ENCODE assay signal across 23 cellular contexts in genomic region chr12:104581000-104581570, GRCh38.
DNase-seq lines count a peak whose midpoint lies in the region; ATAC-seq and TF ChIP-seq lines count a peak whose summit lies in the region.
"Had no signal": no experiment of that assay in that cellular context is flagged by ENCODE, and none has a peak within 500 bp of the region (broad histone marks: within the 10 kb centered on the region; RNA-seq: fewer than 3 reads in every experiment).

No MANE protein-coding gene starts in this region.

- WGBS in tibial nerve, 2 donors: 61 to 63% methylated on average over 2 of the region's 2 CpGs

- TF ChIP-seq CTCF in MM.1S (IDR thresholded peaks at IDR 0.05; ENCODE audit: low read length) (no peak), tibial nerve (IDR thresholded peaks at IDR 0.05) (no peak)

- no peak for TF ChIP-seq EP300 in tibial nerve (IDR thresholded peaks at IDR 0.05)

- H2AFZ ChIP-seq in MM.1S (ENCODE audit: low read length): no peak overlapping the region

- no peaks in the 10 kb centered on the region for H3K27me3 Mint-ChIP-seq in activated CD4-positive, alpha-beta T cell treated with anti-CD3 and anti-CD28 coated beads, Interleukin-2, amount 10 ng/mL, durations not matched to agents 24 days and 14 days
- H3K27me3 Mint-ChIP-seq in central memory CD8-positive, alpha-beta T cell: no peaks in the 10 kb centered on the region
- no peaks in the 10 kb centered on the region for H3K27me3 Mint-ChIP-seq in stimulated activated memory B cell treated with anti-CD40 and anti-IgM and Interleukin-4, amounts not matched to agents 10 μg/mL and 1 μg/mL and 100 μg/mL, for 72 hours
- H3K27me3 Mint-ChIP-seq: activated naive CD4-positive, alpha-beta T cell treated with anti-CD3 and anti-CD28 coated beads, Interleukin-2, amount 50 U/mL, for 24 hours had no signal

- no peaks in the 10 kb centered on the region for H3K9me3 ChIP-seq in MM.1S (replicated peaks; ENCODE audit: insufficient read depth, low read length)
- no peaks in the 10 kb centered on the region for H3K9me3 ChIP-seq in tibial nerve
- H3K9me3 ChIP-seq: esophagus muscularis mucosa, gastroesophageal sphincter, psoas muscle, thyroid gland had no signal

- H4K20me1 ChIP-seq in MM.1S (ENCODE audit: insufficient read depth, low read length): no peaks in the 10 kb centered on the region

- peak overlapping the region; percentile 55; the same call in 1 of the 2 replicates for H3K4me2 ChIP-seq in MM.1S (ENCODE audit: low read depth, low read length)

- H3K27me3 ChIP-seq in MM.1S (replicated peaks; ENCODE audit: insufficient read depth, low read length) (no peaks in the 10 kb centered on the region), tibial nerve (no peaks in the 10 kb centered on the region)
- H3K27me3 ChIP-seq: esophagus muscularis mucosa, gastroesophageal sphincter, thyroid gland had no signal

- peaks cover 12% of the 10 kb centered on the region for H3K36me3 Mint-ChIP-seq in activated CD4-positive, alpha-beta T cell treated with anti-CD3 and anti-CD28 coated beads, Interleukin-2, amount 10 ng/mL, durations not matched to agents 24 days and 14 days (ENCODE audit: low read depth)
- peaks cover 7% of the 10 kb centered on the region for H3K36me3 Mint-ChIP-seq in central memory CD8-positive, alpha-beta T cell (ENCODE audit: insufficient read depth)
- H3K36me3 Mint-ChIP-seq in stimulated activated memory B cell treated with anti-CD40 and anti-IgM and Interleukin-4, amounts not matched to agents 10 μg/mL and 1 μg/mL and 100 μg/mL, for 72 hours: peaks cover 6% of the 10 kb centered on the region

- intact Hi-C loops in activated CD4-positive, alpha-beta T cell treated with anti-CD3 and anti-CD28 coated beads, Interleukin-2, amount 10 ng/mL, durations not matched to agents 24 days and 14 days (cut with micrococcal nuclease): loop anchor here (5.0 kb wide), 2 partner anchors 116 to 124 kb away; partner anchors contain the start of gene CHST11

- H3K79me2 ChIP-seq in MM.1S (ENCODE audit: low read length): peaks cover 63% of the 10 kb centered on the region

- H3K4me3 ChIP-seq in MM.1S (ENCODE audit: low read length): no peak overlapping the region
- H3K4me3 ChIP-seq in tibial nerve: no peak overlapping the region
- H3K4me3 ChIP-seq: esophagus muscularis mucosa, gastroesophageal sphincter, lung, psoas muscle, thyroid gland had no signal

- H3K4me1 Mint-ChIP-seq in activated CD4-positive, alpha-beta T cell treated with anti-CD3 and anti-CD28 coated beads, Interleukin-2, amount 10 ng/mL, durations not matched to agents 24 days and 14 days: peaks cover 68% of the 10 kb centered on the region
- H3K4me1 Mint-ChIP-seq in central memory CD8-positive, alpha-beta T cell: peaks cover 95% of the 10 kb centered on the region
- H3K4me1 Mint-ChIP-seq in stimulated activated memory B cell treated with anti-CD40 and anti-IgM and Interleukin-4, amounts not matched to agents 10 μg/mL and 1 μg/mL and 100 μg/mL, for 72 hours: peaks cover 86% of the 10 kb centered on the region

- H3K9me3 Mint-ChIP-seq in activated CD4-positive, alpha-beta T cell treated with anti-CD3 and anti-CD28 coated beads, Interleukin-2, amount 10 ng/mL, durations not matched to agents 24 days and 14 days: no peaks in the 10 kb centered on the region
- H3K9me3 Mint-ChIP-seq in central memory CD8-positive, alpha-beta T cell: no peaks in the 10 kb centered on the region
- no peaks in the 10 kb centered on the region for H3K9me3 Mint-ChIP-seq in stimulated activated memory B cell treated with anti-CD40 and anti-IgM and Interleukin-4, amounts not matched to agents 10 μg/mL and 1 μg/mL and 100 μg/mL, for 72 hours
- H3K9me3 Mint-ChIP-seq: activated naive CD4-positive, alpha-beta T cell treated with anti-CD3 and anti-CD28 coated beads, Interleukin-2, amount 50 U/mL, for 24 hours; H9 had no signal

- DNase-seq in activated CD4-positive, alpha-beta T cell treated with anti-CD3 and anti-CD28 coated beads, Interleukin-2, amount 10 ng/mL, durations not matched to agents 24 days and 14 days: no peak
- DNase-seq in activated CD4-positive, alpha-beta T cell treated with anti-CD3 and anti-CD28 coated beads for 1 hour: no peak
- no peak for DNase-seq in MM.1S
- no peak for DNase-seq in central memory CD8-positive, alpha-beta T cell (ENCODE audit: low spot score in 2 of 2)
- no peak for DNase-seq in tibial nerve (ENCODE audit: low spot score in 2 of 2)
- no peak for DNase-seq in caudate nucleus (lab: John Stamatoyannopoulos, UW)
- no peak for DNase-seq in NCI-H524 (lab: John Stamatoyannopoulos, UW)
- DNase-seq: 8988T; activated CD4-positive, CD25-positive, alpha-beta regulatory T cell treated with anti-CD3 and anti-CD28 coated beads, Interleukin-2, amount 50 U/mL, for 72 hours; AML-193; H9; NCI-H1436; NCI-H510A treated with DMSO at 0.1 percent for 48 hours; psoas muscle; stimulated activated CD4-positive, alpha-beta T cell treated with anti-CD3 and anti-CD28 coated beads, Interleukin-1b, Interleukin-23, amount 100 ng/mL, for 48 hours; stimulated activated naive CD4-positive, alpha-beta T cell; thyroid gland had no signal

- H3F3A ChIP-seq in MM.1S (ENCODE audit: insufficient read depth, low read length): peaks cover 13% of the 10 kb centered on the region

- H3K27ac Mint-ChIP-seq in activated CD4-positive, alpha-beta T cell treated with anti-CD3 and anti-CD28 coated beads, Interleukin-2, amount 10 ng/mL, durations not matched to agents 24 days and 14 days: no peak overlapping the region
- peak overlapping the region; percentile 26 for H3K27ac Mint-ChIP-seq in central memory CD8-positive, alpha-beta T cell (ENCODE audit: low read depth)
- H3K27ac Mint-ChIP-seq in stimulated activated memory B cell treated with anti-CD40 and anti-IgM and Interleukin-4, amounts not matched to agents 10 μg/mL and 1 μg/mL and 100 μg/mL, for 72 hours: peak overlapping the region; percentile 75
- H3K27ac Mint-ChIP-seq: H9 had no signal

- ATAC-seq in central memory CD8-positive, alpha-beta T cell (replicated peaks; ENCODE audit: extremely low read depth, poor library complexity, severe bottlenecking): no peak
- ATAC-seq in stimulated activated memory B cell treated with anti-CD40 and anti-IgM and Interleukin-4, amounts not matched to agents 10 μg/mL and 1 μg/mL and 100 μg/mL, for 72 hours: no peak
- ATAC-seq: gastroesophageal sphincter, psoas muscle had no signal

- H3K9me2 ChIP-seq in MM.1S (replicated peaks; ENCODE audit: insufficient read depth, low read length): no peaks in the 10 kb centered on the region

- H3K36me3 ChIP-seq in MM.1S (replicated peaks; ENCODE audit: insufficient read depth, low read length) (no peaks in the 10 kb centered on the region), tibial nerve (no peaks in the 10 kb centered on the region)
- H3K36me3 ChIP-seq: esophagus muscularis mucosa, gastroesophageal sphincter, thyroid gland had no signal

- peaks cover 45% of the 10 kb centered on the region for H3K4me1 ChIP-seq in MM.1S (ENCODE audit: low read length)
- H3K4me1 ChIP-seq in tibial nerve: peaks cover 0 to 9% (median 0%) of the 10 kb centered on the region in 4 donors
- H3K4me1 ChIP-seq: psoas muscle had no signal

- no peak for TF ChIP-seq POLR2A in tibial nerve (IDR thresholded peaks at IDR 0.05)

- no peak overlapping the region for H3K27ac ChIP-seq in MM.1S (ENCODE audit: low read length)
- H3K27ac ChIP-seq in tibial nerve: no peak overlapping the region
- H3K27ac ChIP-seq in caudate nucleus (ENCODE audit: low read depth, low read length): no peak overlapping the region
- H3K27ac ChIP-seq: esophagus muscularis mucosa, gastroesophageal sphincter, HL-60, psoas muscle, thyroid gland had no signal

- H3K9ac ChIP-seq in MM.1S (ENCODE audit: low read length): no peak overlapping the region

- peak overlapping the region; percentile 38 for H3K4me3 Mint-ChIP-seq in activated CD4-positive, alpha-beta T cell treated with anti-CD3 and anti-CD28 coated beads, Interleukin-2, amount 10 ng/mL, durations not matched to agents 24 days and 14 days
- H3K4me3 Mint-ChIP-seq in central memory CD8-positive, alpha-beta T cell: no peak overlapping the region
- H3K4me3 Mint-ChIP-seq in stimulated activated memory B cell treated with anti-CD40 and anti-IgM and Interleukin-4, amounts not matched to agents 10 μg/mL and 1 μg/mL and 100 μg/mL, for 72 hours: no peak overlapping the region
- H3K4me3 Mint-ChIP-seq: activated naive CD4-positive, alpha-beta T cell treated with anti-CD3 and anti-CD28 coated beads, Interleukin-2, amount 50 U/mL, for 24 hours; H9 had no signal
